ENCODE assay signal across 8 cellular contexts in genomic region chrX:107776649-107777535, GRCh38. TPM values are rescaled to one million over a fixed set of nuclear protein-coding genes. Genes with fewer than 3 reads are reported as not detected.
DNase-seq lines count a peak whose midpoint lies in the region; ATAC-seq, FAIRE-seq and TF ChIP-seq lines count a peak whose summit lies in the region.

No MANE protein-coding gene starts in this region.

- H3K9me3 Mint-ChIP-seq in WTC11: no peaks in the 10 kb centered on the region
- H3K9me3 Mint-ChIP-seq in central memory CD8-positive, alpha-beta T cell: no peaks in the 10 kb centered on the region

- H3K27me3 Mint-ChIP-seq in WTC11 (ENCODE audit: low read depth): peaks cover 31% of the 10 kb centered on the region
- H3K27me3 Mint-ChIP-seq in central memory CD8-positive, alpha-beta T cell: no peaks in the 10 kb centered on the region

- peak; percentile 98 for FAIRE-seq in islet of Langerhans (lab: Jason Lieb, UNC)

- no peaks in the 10 kb centered on the region for H3K36me3 ChIP-seq in ACC112 (ENCODE audit: insufficient read depth, low read length)

- H3K4me1 ChIP-seq in ACC112 (ENCODE audit: control insufficient read depth, insufficient read depth, low read length, unreplicated experiment): no peaks in the 10 kb centered on the region

- CTCF ChIA-PET in WTC11 (lab: Charles Lee): interaction anchor here (0.6 to 4.1 kb wide), 26 partner anchors 9 to 362 kb away, joined by 3 to 108 read pairs (median 8); partner anchors contain the start of gene PRPS1

- H3K4me1 Mint-ChIP-seq in WTC11: peaks cover 30% of the 10 kb centered on the region
- H3K4me1 Mint-ChIP-seq in central memory CD8-positive, alpha-beta T cell: peaks cover 20% of the 10 kb centered on the region

- H3K36me3 Mint-ChIP-seq in WTC11: no peaks in the 10 kb centered on the region
- H3K36me3 Mint-ChIP-seq in central memory CD8-positive, alpha-beta T cell (ENCODE audit: insufficient read depth): peaks cover 6% of the 10 kb centered on the region

- no peaks in the 10 kb centered on the region for H3K27me3 ChIP-seq in ACC112 (ENCODE audit: insufficient read depth, low read length)

- H3K27ac ChIP-seq in ACC112 (ENCODE audit: low read depth, low read length): peak overlapping the region; percentile 73

- POLR2A ChIA-PET in WTC11 (lab: Charles Lee): interaction anchor here (0.6 to 1.7 kb wide), 7 partner anchors 25 to 149 kb away, joined by 3 to 8 read pairs (median 3); partner anchors contain the start of gene PRPS1

- H3K27ac Mint-ChIP-seq in WTC11: no peak overlapping the region
- H3K27ac Mint-ChIP-seq in central memory CD8-positive, alpha-beta T cell (ENCODE audit: low read depth): peak overlapping the region; percentile 85

- H2AFZ ChIP-seq in ACC112 (ENCODE audit: low read length, unreplicated experiment): peak overlapping the region; percentile 38

- TF ChIP-seq CTCF in WTC11 (IDR thresholded peaks at IDR 0.05): peak; percentile 35; the same call in 1 of the 2 replicates

- ATAC-seq in GM18858 (IDR thresholded peaks at IDR 0.05; ENCODE audit: unreplicated experiment): peak; percentile 79
- peak; percentile 68 for ATAC-seq in HG03139 (IDR thresholded peaks at IDR 0.05; ENCODE audit: unreplicated experiment)
- peak; percentile 72 for ATAC-seq in WTC11
- ATAC-seq in central memory CD8-positive, alpha-beta T cell (replicated peaks; ENCODE audit: extremely low read depth, poor library complexity, severe bottlenecking): peak; percentile 63

- no peaks in the 10 kb centered on the region for H3K79me2 ChIP-seq in ACC112 (ENCODE audit: control insufficient read depth, insufficient read depth, low read length, unreplicated experiment)

- peak overlapping the region; percentile 82 for H3K4me3 ChIP-seq in ACC112 (ENCODE audit: low read depth, low read length)

- DNase-seq in NCI-H2196 (lab: John Stamatoyannopoulos, UW; ENCODE audit: unreplicated experiment) (peak; percentile 71), WTC11 (ENCODE audit: low spot score) (peak; percentile 67)
- DNase-seq in central memory CD8-positive, alpha-beta T cell (ENCODE audit: low spot score in 2 of 2): peak; percentile 39 to 67
- peak; percentile 38 to 61 for DNase-seq in stimulated activated CD4-positive, alpha-beta T cell treated with anti-CD3 and anti-CD28 coated beads, Interleukin-12 subunit alpha, Interleukin-12 subunit beta, amount 100 ng/mL, for 24 hours (ENCODE audit: low read depth in 2 of 2)

- H3K4me3 Mint-ChIP-seq in WTC11: peak overlapping the region; percentile 81
- peak overlapping the region; percentile 81 for H3K4me3 Mint-ChIP-seq in central memory CD8-positive, alpha-beta T cell

TF ChIP-seq in WTC11, 78 proteins besides CTCF, POLR2A, EP300 and RAD21:
- TF ChIP-seq NR3C1 (CRISPR knock-in tag; conservative IDR thresholded peaks at IDR 0.05; ENCODE audit: low read depth) (no peak), SMAD4 (CRISPR knock-in tag; IDR thresholded peaks at IDR 0.05) (no peak), ZNF512 (CRISPR knock-in tag; IDR thresholded peaks at IDR 0.05; ENCODE audit: borderline replicate concordance) (peak; percentile 80; the same call in 1 of the 2 replicates), MLX (CRISPR knock-in tag; IDR thresholded peaks at IDR 0.05) (no peak)

RNA-seq across cellular contexts. Expression of gene NCBP2L, which starts 0.6 kb away (rescaled TPM):
- 0.20 TPM in 1 of 3 replicates, not detected in the others for total RNA-seq in WTC11 (2021)

RNA-seq across cellular contexts. Expression of gene TSC22D3, which starts 1.3 kb away (rescaled TPM):
- 14.5 to 15.9 TPM (median 15.7 TPM) in 3 replicates for total RNA-seq in WTC11 (2021)

RNA-seq across cellular contexts. Expression of gene MID2, which starts 48.8 kb away (rescaled TPM):
- 3.1 to 6.4 TPM (median 3.3 TPM) in 3 replicates for total RNA-seq in WTC11 (2021)

Comparison
In these comparisons a context has a peak if more than half of its experiments do, and no peak if none do; other contexts are left out.
1. Peak in every context shown above with its lines: DNase-seq, ATAC-seq, H3K4me3 ChIP-seq and H3K27ac ChIP-seq.